In genomic region chr11:66311470-66311964, GRCh38 we compare ENCODE assay signal across 1 cellular context.
TF ChIP-seq lines count a peak whose summit lies in the region.

No MANE protein-coding gene starts in this region.

TF ChIP-seq in K562, 482 proteins besides CTCF, POLR2A, EP300 and RAD21 (continues in another document):
- TF ChIP-seq FOXK2 (conservative IDR thresholded peaks at IDR 0.05 in 1 of 2, IDR thresholded peaks at IDR 0.05 in 1 of 2; ENCODE audit: low read depth in 2 of 2) (no peak), SOX6 (IDR thresholded peaks at IDR 0.05) (no peak), KDM4B (IDR thresholded peaks at IDR 0.05; ENCODE audit: borderline replicate concordance in 2 of 2, low read depth in 1 of 2) (no peak), U2AF2 (optimal IDR thresholded peaks at IDR 0.05; ENCODE audit: low read depth, low read length) (no peak), NFE2 (IDR thresholded peaks at IDR 0.05; ENCODE audit: low read depth) (no peak), ETV6 (IDR thresholded peaks at IDR 0.05; ENCODE audit: borderline replicate concordance in 1 of 2, low read depth in 2 of 2, low read length in 1 of 2) (no peak), ETV6 (CRISPR knock-in tag; IDR thresholded peaks at IDR 0.05; ENCODE audit: borderline replicate concordance) (0 out of 2 replicates have a peak, but pooled peaks have one; percentile 31), DNMT1 (IDR thresholded peaks at IDR 0.05) (0 out of 2 replicates have a peak, but pooled peaks have one; percentile 61), MCM2 (IDR thresholded peaks at IDR 0.05; ENCODE audit: low read depth) (no peak), TEAD4 (IDR thresholded peaks at IDR 0.05; ENCODE audit: low read length) (no peak), TEAD4 (CRISPR knock-in tag; IDR thresholded peaks at IDR 0.05; ENCODE audit: borderline replicate concordance) (peak; percentile 86; the same call in 1 of the 2 replicates), YY1 (IDR thresholded peaks at IDR 0.05; ENCODE audit: borderline replicate concordance in 1 of 3, control insufficient read depth in 1 of 3, extremely low read depth in 1 of 3, insufficient read depth in 3 of 3, insufficient read length in 1 of 3, insufficient replicate concordance in 2 of 3, low read depth in 1 of 3, low read length in 2 of 3) (no peak), ZKSCAN8 (CRISPR knock-in tag; IDR thresholded peaks at IDR 0.05) (no peak), ELF1 (tag; IDR thresholded peaks at IDR 0.05) (no peak), ZNF12 (CRISPR knock-in tag; IDR thresholded peaks at IDR 0.05) (0 out of 2 replicates have a peak, but pooled peaks have one; percentile 2), AFF4 (CRISPR knock-in tag; IDR thresholded peaks at IDR 0.05) (no peak), TRIM25 (IDR thresholded peaks at IDR 0.05; ENCODE audit: borderline replicate concordance) (no peak), JUN (IDR thresholded peaks at IDR 0.05; ENCODE audit: borderline replicate concordance, low read depth, low read length) (no peak), JUN (CRISPR knock-in tag; IDR thresholded peaks at IDR 0.05; ENCODE audit: borderline replicate concordance) (peak; percentile 36; the same call in 1 of the 2 replicates), FOXP4 (CRISPR knock-in tag; IDR thresholded peaks at IDR 0.05; ENCODE audit: borderline replicate concordance) (0 out of 2 replicates have a peak, but pooled peaks have one; percentile 83), TEAD1 (CRISPR knock-in tag; IDR thresholded peaks at IDR 0.05) (peak in 1 of 2 experiments; percentile 80; a peak in 1 of 4 replicates), GTF3C2 (IDR thresholded peaks at IDR 0.05; ENCODE audit: borderline replicate concordance, extremely low read depth, insufficient read length) (no peak), RREB1 (CRISPR knock-in tag; IDR thresholded peaks at IDR 0.05) (0 out of 2 replicates have a peak, but pooled peaks have one; percentile 5), FOXJ2 (tag; IDR thresholded peaks at IDR 0.05) (no peak)
- TF ChIP-seq, protein P1, sequence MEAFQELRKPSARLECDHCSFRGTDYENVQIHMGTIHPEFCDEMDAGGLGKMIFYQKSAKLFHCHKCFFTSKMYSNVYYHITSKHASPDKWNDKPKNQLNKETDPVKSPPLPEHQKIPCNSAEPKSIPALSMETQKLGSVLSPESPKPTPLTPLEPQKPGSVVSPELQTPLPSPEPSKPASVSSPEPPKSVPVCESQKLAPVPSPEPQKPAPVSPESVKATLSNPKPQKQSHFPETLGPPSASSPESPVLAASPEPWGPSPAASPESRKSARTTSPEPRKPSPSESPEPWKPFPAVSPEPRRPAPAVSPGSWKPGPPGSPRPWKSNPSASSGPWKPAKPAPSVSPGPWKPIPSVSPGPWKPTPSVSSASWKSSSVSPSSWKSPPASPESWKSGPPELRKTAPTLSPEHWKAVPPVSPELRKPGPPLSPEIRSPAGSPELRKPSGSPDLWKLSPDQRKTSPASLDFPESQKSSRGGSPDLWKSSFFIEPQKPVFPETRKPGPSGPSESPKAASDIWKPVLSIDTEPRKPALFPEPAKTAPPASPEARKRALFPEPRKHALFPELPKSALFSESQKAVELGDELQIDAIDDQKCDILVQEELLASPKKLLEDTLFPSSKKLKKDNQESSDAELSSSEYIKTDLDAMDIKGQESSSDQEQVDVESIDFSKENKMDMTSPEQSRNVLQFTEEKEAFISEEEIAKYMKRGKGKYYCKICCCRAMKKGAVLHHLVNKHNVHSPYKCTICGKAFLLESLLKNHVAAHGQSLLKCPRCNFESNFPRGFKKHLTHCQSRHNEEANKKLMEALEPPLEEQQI (IDR thresholded peaks at IDR 0.05), result no peak
- TF ChIP-seq, protein P2, sequence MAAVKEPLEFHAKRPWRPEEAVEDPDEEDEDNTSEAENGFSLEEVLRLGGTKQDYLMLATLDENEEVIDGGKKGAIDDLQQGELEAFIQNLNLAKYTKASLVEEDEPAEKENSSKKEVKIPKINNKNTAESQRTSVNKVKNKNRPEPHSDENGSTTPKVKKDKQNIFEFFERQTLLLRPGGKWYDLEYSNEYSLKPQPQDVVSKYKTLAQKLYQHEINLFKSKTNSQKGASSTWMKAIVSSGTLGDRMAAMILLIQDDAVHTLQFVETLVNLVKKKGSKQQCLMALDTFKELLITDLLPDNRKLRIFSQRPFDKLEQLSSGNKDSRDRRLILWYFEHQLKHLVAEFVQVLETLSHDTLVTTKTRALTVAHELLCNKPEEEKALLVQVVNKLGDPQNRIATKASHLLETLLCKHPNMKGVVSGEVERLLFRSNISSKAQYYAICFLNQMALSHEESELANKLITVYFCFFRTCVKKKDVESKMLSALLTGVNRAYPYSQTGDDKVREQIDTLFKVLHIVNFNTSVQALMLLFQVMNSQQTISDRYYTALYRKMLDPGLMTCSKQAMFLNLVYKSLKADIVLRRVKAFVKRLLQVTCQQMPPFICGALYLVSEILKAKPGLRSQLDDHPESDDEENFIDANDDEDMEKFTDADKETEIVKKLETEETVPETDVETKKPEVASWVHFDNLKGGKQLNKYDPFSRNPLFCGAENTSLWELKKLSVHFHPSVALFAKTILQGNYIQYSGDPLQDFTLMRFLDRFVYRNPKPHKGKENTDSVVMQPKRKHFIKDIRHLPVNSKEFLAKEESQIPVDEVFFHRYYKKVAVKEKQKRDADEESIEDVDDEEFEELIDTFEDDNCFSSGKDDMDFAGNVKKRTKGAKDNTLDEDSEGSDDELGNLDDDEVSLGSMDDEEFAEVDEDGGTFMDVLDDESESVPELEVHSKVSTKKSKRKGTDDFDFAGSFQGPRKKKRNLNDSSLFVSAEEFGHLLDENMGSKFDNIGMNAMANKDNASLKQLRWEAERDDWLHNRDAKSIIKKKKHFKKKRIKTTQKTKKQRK (IDR thresholded peaks at IDR 0.05; ENCODE audit: borderline replicate concordance, low read depth, low read length), result no peak
